In genomic region chr10:102402512-102402896, GRCh38 we compare ENCODE assay signal across 17 cellular contexts. TPM values are rescaled to one million over a fixed set of nuclear protein-coding genes. Genes with fewer than 3 reads are reported as not detected.
DNase-seq lines count a peak whose midpoint lies in the region; ATAC-seq and TF ChIP-seq lines count a peak whose summit lies in the region.
"Had no signal": no experiment of that assay in that cellular context is flagged by ENCODE, and none has a peak within 500 bp of the region (broad histone marks: within the 10 kb centered on the region; RNA-seq: fewer than 3 reads in every experiment).

No MANE protein-coding gene starts in this region.

- no peak for TF ChIP-seq EP300 in SK-N-SH (IDR thresholded peaks at IDR 0.05; ENCODE audit: borderline replicate concordance in 1 of 2, low read depth in 1 of 2, low read length in 1 of 2)

- H2BK5ac ChIP-seq in mesenchymal stem cell (ENCODE audit: low read depth, low read length, poor library complexity, severe bottlenecking): no peak overlapping the region

- H2BK12ac ChIP-seq in mesenchymal stem cell (ENCODE audit: low read length in 2 of 2): no peak overlapping the region

- H3K27ac Mint-ChIP-seq in activated naive CD8-positive, alpha-beta T cell treated with anti-CD3 and anti-CD28 coated beads, Interleukin-2, amount 50 U/mL, for 24 hours: peak overlapping the region; percentile 68
- H3K27ac Mint-ChIP-seq in activated naive CD8-positive, alpha-beta T cell treated with anti-CD3 and anti-CD28 coated beads for 36 hours: no peak overlapping the region
- peak overlapping the region; percentile 71 for H3K27ac Mint-ChIP-seq in stimulated activated naive B cell treated with anti-CD40 and anti-IgM and Interleukin-4, amounts not matched to agents 10 μg/mL and 1 μg/mL and 100 μg/mL, for 72 hours
- H3K27ac Mint-ChIP-seq in mesothelial cell of epicardium (no peak overlapping the region), chondrocyte (ENCODE audit: unreplicated experiment) (no peak overlapping the region)
- H3K27ac Mint-ChIP-seq: HFFc6 had no signal

- H3K79me1 ChIP-seq in mesenchymal stem cell (replicated peaks; ENCODE audit: low read length, poor library complexity, severe bottlenecking): peaks cover 9% of the 10 kb centered on the region

- H3K9me3 ChIP-seq in HEK293 (ENCODE audit: control insufficient read depth, insufficient read depth, low read depth, low read length): no peaks in the 10 kb centered on the region
- no peaks in the 10 kb centered on the region for H3K9me3 ChIP-seq in mesenchymal stem cell (ENCODE audit: control insufficient read depth, low read length)
- no peaks in the 10 kb centered on the region for H3K9me3 ChIP-seq in SK-N-SH

- H3K4me3 Mint-ChIP-seq in activated naive CD8-positive, alpha-beta T cell treated with anti-CD3 and anti-CD28 coated beads, Interleukin-2, amount 50 U/mL, for 24 hours: no peak overlapping the region
- no peak overlapping the region for H3K4me3 Mint-ChIP-seq in activated naive CD8-positive, alpha-beta T cell treated with anti-CD3 and anti-CD28 coated beads for 36 hours
- peak overlapping the region in 1 of 2 donors; percentile 54 for H3K4me3 Mint-ChIP-seq in stimulated activated naive B cell treated with anti-CD40 and anti-IgM and Interleukin-4, amounts not matched to agents 10 μg/mL and 1 μg/mL and 100 μg/mL, for 72 hours
- no peak overlapping the region for H3K4me3 Mint-ChIP-seq in mesothelial cell of epicardium
- H3K4me3 Mint-ChIP-seq in chondrocyte (ENCODE audit: unreplicated experiment): no peak overlapping the region
- H3K4me3 Mint-ChIP-seq: HFFc6 had no signal

- H3K36me3 Mint-ChIP-seq in activated naive CD8-positive, alpha-beta T cell treated with anti-CD3 and anti-CD28 coated beads, Interleukin-2, amount 50 U/mL, for 24 hours (ENCODE audit: low read depth): peaks cover 33% of the 10 kb centered on the region
- peaks cover 35% of the 10 kb centered on the region for H3K36me3 Mint-ChIP-seq in activated naive CD8-positive, alpha-beta T cell treated with anti-CD3 and anti-CD28 coated beads for 36 hours
- H3K36me3 Mint-ChIP-seq in stimulated activated naive B cell treated with anti-CD40 and anti-IgM and Interleukin-4, amounts not matched to agents 10 μg/mL and 1 μg/mL and 100 μg/mL, for 72 hours: peaks cover 40 to 61% of the 10 kb centered on the region in 2 donors
- peaks cover 1% of the 10 kb centered on the region for H3K36me3 Mint-ChIP-seq in mesothelial cell of epicardium
- peaks cover 8% of the 10 kb centered on the region for H3K36me3 Mint-ChIP-seq in chondrocyte (ENCODE audit: low read depth)

- peak overlapping the region; percentile 50 for H2AK5ac ChIP-seq in mesenchymal stem cell (ENCODE audit: low read length, severe bottlenecking)

- H2BK15ac ChIP-seq in mesenchymal stem cell (ENCODE audit: low read depth, poor library complexity, severe bottlenecking): no peak overlapping the region

- H3K4ac ChIP-seq in mesenchymal stem cell (ENCODE audit: low read depth in 1 of 2, low read length in 2 of 2): no peak overlapping the region

- ATAC-seq in activated naive CD8-positive, alpha-beta T cell treated with anti-CD3 and anti-CD28 coated beads, Interleukin-2, amount 50 U/mL, for 24 hours: no peak
- no peak for ATAC-seq in stimulated activated naive B cell treated with anti-CD40 and anti-IgM and Interleukin-4, amounts not matched to agents 10 μg/mL and 1 μg/mL and 100 μg/mL, for 72 hours (replicated peaks)
- ATAC-seq: K562 had no signal

- POLR2A ChIA-PET in HEK293 (lab: Yijun Ruan, JAX) (interaction anchor here (0.6 to 1.7 kb wide), 5 partner anchors 18 to 346 kb away, joined by 3 to 8 read pairs (median 4); partner anchors contain the start of genes CUEDC2 and FBXL15), SK-N-SH (lab: Yijun Ruan, JAX) (no interaction called here)

- H3K9me2 ChIP-seq in SK-N-SH: no peaks in the 10 kb centered on the region

- no peak overlapping the region for H2AFZ ChIP-seq in mesenchymal stem cell (ENCODE audit: low read depth, low read length)
- no peak overlapping the region for H2AFZ ChIP-seq in SK-N-SH (ENCODE audit: low read depth)

- H3K36me3 ChIP-seq in HEK293 (ENCODE audit: control insufficient read depth in 2 of 2, insufficient read depth in 1 of 2, low read length in 2 of 2) (peaks cover 0 to 20% of the 10 kb centered on the region in 2 experiments; a peak in 1 of 3 replicates), mesenchymal stem cell (ENCODE audit: control insufficient read depth in 1 of 2, insufficient read depth in 2 of 2, low read depth in 1 of 2, low read length in 2 of 2) (peaks cover 29 to 60% of the 10 kb centered on the region in 2 experiments), SK-N-SH (replicated peaks in 1 of 2; ENCODE audit: control insufficient read depth in 1 of 2, insufficient read depth in 2 of 2, low read length in 1 of 2) (no peaks in the 10 kb centered on the region)

- H3K4me1 Mint-ChIP-seq in activated naive CD8-positive, alpha-beta T cell treated with anti-CD3 and anti-CD28 coated beads, Interleukin-2, amount 50 U/mL, for 24 hours: peaks cover 39% of the 10 kb centered on the region
- H3K4me1 Mint-ChIP-seq in activated naive CD8-positive, alpha-beta T cell treated with anti-CD3 and anti-CD28 coated beads for 36 hours: peaks cover 41% of the 10 kb centered on the region
- peaks cover 38 to 81% of the 10 kb centered on the region in 2 donors for H3K4me1 Mint-ChIP-seq in stimulated activated naive B cell treated with anti-CD40 and anti-IgM and Interleukin-4, amounts not matched to agents 10 μg/mL and 1 μg/mL and 100 μg/mL, for 72 hours
- H3K4me1 Mint-ChIP-seq in mesothelial cell of epicardium: peaks cover 3% of the 10 kb centered on the region
- peaks cover 29% of the 10 kb centered on the region for H3K4me1 Mint-ChIP-seq in chondrocyte (ENCODE audit: low read depth)

- H3K4me2 ChIP-seq in mesenchymal stem cell (ENCODE audit: low read length, poor library complexity, severe bottlenecking): no peak overlapping the region
- no peak overlapping the region for H3K4me2 ChIP-seq in SK-N-SH

- TF ChIP-seq CTCF in HEK293 (tag by site-specific recombination; IDR thresholded peaks at IDR 0.05): no peak
- TF ChIP-seq CTCF in SK-N-SH (IDR thresholded peaks at IDR 0.05): no peak
- no peak for TF ChIP-seq CTCF in mesothelial cell of epicardium (IDR thresholded peaks at IDR 0.05; ENCODE audit: unreplicated experiment)
- TF ChIP-seq CTCF in chondrocyte (IDR thresholded peaks at IDR 0.05): no peak

- H3K23ac ChIP-seq in mesenchymal stem cell (ENCODE audit: low read length in 2 of 2): no peak overlapping the region

- H3K27ac ChIP-seq in HEK293 (ENCODE audit: extremely low read depth, low read depth, low read length) (no peak overlapping the region), mesenchymal stem cell (ENCODE audit: low read length, poor library complexity, severe bottlenecking) (no peak overlapping the region), SK-N-SH (ENCODE audit: low read depth in 2 of 2, low read length in 1 of 2) (no peak overlapping the region)

- H3K27me3 Mint-ChIP-seq in activated naive CD8-positive, alpha-beta T cell treated with anti-CD3 and anti-CD28 coated beads, Interleukin-2, amount 50 U/mL, for 24 hours: no peaks in the 10 kb centered on the region
- peaks cover 3% of the 10 kb centered on the region for H3K27me3 Mint-ChIP-seq in activated naive CD8-positive, alpha-beta T cell treated with anti-CD3 and anti-CD28 coated beads for 36 hours
- peaks cover under 1 to 8% of the 10 kb centered on the region in 2 donors for H3K27me3 Mint-ChIP-seq in stimulated activated naive B cell treated with anti-CD40 and anti-IgM and Interleukin-4, amounts not matched to agents 10 μg/mL and 1 μg/mL and 100 μg/mL, for 72 hours
- H3K27me3 Mint-ChIP-seq in mesothelial cell of epicardium (ENCODE audit: low read depth) (peaks cover 21% of the 10 kb centered on the region), chondrocyte (ENCODE audit: low read depth) (no peaks in the 10 kb centered on the region)

- no peak overlapping the region for H4K91ac ChIP-seq in mesenchymal stem cell (ENCODE audit: low read length)

- no peaks in the 10 kb centered on the region for H3F3A ChIP-seq in SK-N-SH (replicated peaks; ENCODE audit: insufficient read depth)

- H4K8ac ChIP-seq in mesenchymal stem cell (ENCODE audit: low read length): no peak overlapping the region

- no peak for DNase-seq in activated naive CD8-positive, alpha-beta T cell treated with anti-CD3 and anti-CD28 coated beads, Interleukin-2, amount 50 U/mL, for 24 hours
- no peak for DNase-seq in activated naive CD8-positive, alpha-beta T cell treated with anti-CD3 and anti-CD28 coated beads for 36 hours
- no peak for DNase-seq in mesenchymal stem cell
- no peak for DNase-seq in stimulated activated naive B cell treated with anti-CD40 and anti-IgM and Interleukin-4, amounts not matched to agents 10 μg/mL and 1 μg/mL and 100 μg/mL, for 72 hours
- DNase-seq in SK-N-SH: no peak
- DNase-seq in mesothelial cell of epicardium (ENCODE audit: low spot score in 2 of 2, unreplicated experiment in 2 of 2): no peak
- DNase-seq in chondrocyte (ENCODE audit: low spot score): no peak
- DNase-seq: COR-L47, GOT3, MV-4-11, NCI-H1417, NCI-H1930, NCI-H2171, SHP77 had no signal

- H3K27me3 ChIP-seq in mesenchymal stem cell (ENCODE audit: control insufficient read depth in 1 of 2, insufficient read depth in 1 of 2, low read length in 2 of 2) (peaks cover 18 to 20% of the 10 kb centered on the region in 2 experiments), SK-N-SH (ENCODE audit: insufficient read depth) (no peaks in the 10 kb centered on the region)

- no peak for TF ChIP-seq RAD21 in SK-N-SH (IDR thresholded peaks at IDR 0.05; ENCODE audit: low read length)

- no peaks in the 10 kb centered on the region for H4K20me1 ChIP-seq in SK-N-SH (ENCODE audit: insufficient read depth)

- H3K79me2 ChIP-seq in SK-N-SH (ENCODE audit: insufficient read depth): no peaks in the 10 kb centered on the region

- CTCF ChIA-PET in HEK293 (lab: Yijun Ruan, JAX) (interaction anchor here (0.6 to 7.2 kb wide), 16 partner anchors 7 to 249 kb away, joined by 3 to 60 read pairs (median 4); partner anchors contain the start of genes CUEDC2 and FBXL15), SK-N-SH (lab: Yijun Ruan, JAX) (interaction anchor here (1.3 to 16.5 kb wide), 8 partner anchors 8 to 256 kb away, joined by 3 to 359 read pairs (median 22); partner anchors contain the start of genes FBXL15, NFKB2 and PSD)

- H3K4me3 ChIP-seq in HEK293 (ENCODE audit: low read depth, low read length): no peak overlapping the region
- no peak overlapping the region for H3K4me3 ChIP-seq in mesenchymal stem cell (ENCODE audit: insufficient read depth in 1 of 2, low read depth in 1 of 2, low read length in 2 of 2)
- no peak overlapping the region for H3K4me3 ChIP-seq in SK-N-SH (ENCODE audit: low read depth in 2 of 2, low read length in 1 of 2)
- H3K4me3 ChIP-seq: K562 had no signal

- H3K14ac ChIP-seq in mesenchymal stem cell (ENCODE audit: low read length in 2 of 2): no peak overlapping the region

- 100% methylated on average over 4 of the region's 5 CpGs for WGBS in mesenchymal stem cell
- 79% methylated on average over 4 of the region's 5 CpGs for WGBS in SK-N-SH (ENCODE audit: low lambda C conversion rate)

- no peak overlapping the region for H2BK120ac ChIP-seq in mesenchymal stem cell (ENCODE audit: low read depth, low read length)

- H3K9ac ChIP-seq in mesenchymal stem cell (ENCODE audit: low read length) (no peak overlapping the region), SK-N-SH (no peak overlapping the region)

- H3K4me1 ChIP-seq in HEK293 (ENCODE audit: control insufficient read depth, insufficient read depth, low read length) (no peaks in the 10 kb centered on the region), mesenchymal stem cell (ENCODE audit: control insufficient read depth, insufficient read depth, low read depth, low read length) (peaks cover 45% of the 10 kb centered on the region), SK-N-SH (ENCODE audit: control insufficient read depth in 1 of 2, insufficient read depth in 2 of 2, low read depth in 1 of 2, low read length in 1 of 2) (peaks cover 0 to 6% of the 10 kb centered on the region in 2 experiments; a peak in 1 of 4 replicates)

- no peaks in the 10 kb centered on the region for H3K9me3 Mint-ChIP-seq in activated naive CD8-positive, alpha-beta T cell treated with anti-CD3 and anti-CD28 coated beads, Interleukin-2, amount 50 U/mL, for 24 hours
- no peaks in the 10 kb centered on the region for H3K9me3 Mint-ChIP-seq in activated naive CD8-positive, alpha-beta T cell treated with anti-CD3 and anti-CD28 coated beads for 36 hours
- no peaks in the 10 kb centered on the region for H3K9me3 Mint-ChIP-seq in stimulated activated naive B cell treated with anti-CD40 and anti-IgM and Interleukin-4, amounts not matched to agents 10 μg/mL and 1 μg/mL and 100 μg/mL, for 72 hours
- H3K9me3 Mint-ChIP-seq in mesothelial cell of epicardium: no peaks in the 10 kb centered on the region
- H3K9me3 Mint-ChIP-seq in chondrocyte (ENCODE audit: low read depth): no peaks in the 10 kb centered on the region
- H3K9me3 Mint-ChIP-seq: HFFc6 had no signal

- H3K18ac ChIP-seq in mesenchymal stem cell (ENCODE audit: low read depth in 1 of 2, low read length in 2 of 2): no peak overlapping the region

RNA-seq across cellular contexts. Expression of gene NFKB2, which starts 7.0 kb away (rescaled TPM):
- 100 to 1,000 TPM; 247 to 263 TPM for total RNA-seq in activated naive CD8-positive, alpha-beta T cell treated with anti-CD3 and anti-CD28 coated beads for 36 hours
- polyA plus RNA-seq in mesenchymal stem cell (2013, experiment 1 of 2): 11.8 TPM
- 11.2 TPM for polyA plus RNA-seq in mesenchymal stem cell (2013, experiment 2 of 2)
- polyA plus RNA-seq in SK-N-SH (2012; rRNA removed): 20.6 and 26.6 TPM in 2 replicates
- polyA plus RNA-seq in SK-N-SH (2012; cell fraction: cytosol; rRNA removed): 9.9 and 14.1 TPM in 2 replicates
- polyA plus RNA-seq in SK-N-SH (2012; cell fraction: nucleus; rRNA removed): 66.4 and 78.0 TPM in 2 replicates
- total RNA-seq in mesothelial cell of epicardium (51.7 to 56.6 TPM (median 55.8 TPM) in 3 replicates), chondrocyte (29.4 to 38.0 TPM (median 35.9 TPM) in 3 replicates)

RNA-seq across cellular contexts. Expression of gene PSD, which starts 16.1 kb away (rescaled TPM):
- 1 to 10 TPM; 5.2 to 7.6 TPM for total RNA-seq in activated naive CD8-positive, alpha-beta T cell treated with anti-CD3 and anti-CD28 coated beads for 36 hours
- 2.6 TPM for polyA plus RNA-seq in mesenchymal stem cell (2013, experiment 1 of 2)
- 2.2 TPM for polyA plus RNA-seq in mesenchymal stem cell (2013, experiment 2 of 2)
- polyA plus RNA-seq in SK-N-SH (2012; rRNA removed): 0.97 and 0.99 TPM in 2 replicates
- polyA plus RNA-seq in SK-N-SH (2012; cell fraction: cytosol; rRNA removed): 0.45 and 1.0 TPM in 2 replicates
- polyA plus RNA-seq in SK-N-SH (2012; cell fraction: nucleus; rRNA removed): 2.1 and 3.1 TPM in 2 replicates
- total RNA-seq in mesothelial cell of epicardium: 12.4 to 14.3 TPM (median 13.4 TPM) in 3 replicates
- total RNA-seq in chondrocyte: 3.0 to 4.0 TPM (median 4.0 TPM) in 3 replicates

RNA-seq across cellular contexts. Expression of gene FBXL15, which starts 18.1 kb away (rescaled TPM):
- total RNA-seq in activated naive CD8-positive, alpha-beta T cell treated with anti-CD3 and anti-CD28 coated beads for 36 hours: 10 to 100 TPM; 11.7 to 13.0 TPM
- 7.3 TPM for polyA plus RNA-seq in mesenchymal stem cell (2013, experiment 1 of 2)
- 7.5 TPM for polyA plus RNA-seq in mesenchymal stem cell (2013, experiment 2 of 2)
- 11.7 and 17.2 TPM in 2 replicates for polyA plus RNA-seq in SK-N-SH (2012; rRNA removed)
- 6.0 and 10.9 TPM in 2 replicates for polyA plus RNA-seq in SK-N-SH (2012; cell fraction: cytosol; rRNA removed)
- 38.1 and 88.2 TPM in 2 replicates for polyA plus RNA-seq in SK-N-SH (2012; cell fraction: nucleus; rRNA removed)
- total RNA-seq in mesothelial cell of epicardium (9.4 to 11.7 TPM (median 10.1 TPM) in 3 replicates), chondrocyte (8.8 to 10.1 TPM (median 9.0 TPM) in 3 replicates)

RNA-seq across cellular contexts. Expression of gene CUEDC2, which starts 29.9 kb away (rescaled TPM):
- 10 to 100 TPM; 66.3 to 73.8 TPM for total RNA-seq in activated naive CD8-positive, alpha-beta T cell treated with anti-CD3 and anti-CD28 coated beads for 36 hours
- 77.8 TPM for polyA plus RNA-seq in mesenchymal stem cell (2013, experiment 1 of 2)
- polyA plus RNA-seq in mesenchymal stem cell (2013, experiment 2 of 2): 80.7 TPM
- polyA plus RNA-seq in SK-N-SH (2012; rRNA removed): 130 and 162 TPM in 2 replicates
- polyA plus RNA-seq in SK-N-SH (2012; cell fraction: cytosol; rRNA removed): 95.1 and 125 TPM in 2 replicates
- polyA plus RNA-seq in SK-N-SH (2012; cell fraction: nucleus; rRNA removed): 224 and 316 TPM in 2 replicates
- total RNA-seq in mesothelial cell of epicardium (75.0 to 80.5 TPM (median 75.6 TPM) in 3 replicates), chondrocyte (55.1 to 64.3 TPM (median 57.7 TPM) in 3 replicates)

RNA-seq across cellular contexts. Expression of gene C10orf95, which starts 48.8 kb away (rescaled TPM):
- under 1 TPM; 0.49 to 0.62 TPM for total RNA-seq in activated naive CD8-positive, alpha-beta T cell treated with anti-CD3 and anti-CD28 coated beads for 36 hours
- not detected for polyA plus RNA-seq in mesenchymal stem cell (2013, experiment 1 of 2)
- polyA plus RNA-seq in mesenchymal stem cell (2013, experiment 2 of 2): 0.03 TPM
- polyA plus RNA-seq in SK-N-SH (2012; rRNA removed): 0.05 and 0.07 TPM in 2 replicates
- polyA plus RNA-seq in SK-N-SH (2012; cell fraction: cytosol; rRNA removed): 0.03 and 0.07 TPM in 2 replicates
- 0.08 and 0.19 TPM in 2 replicates for polyA plus RNA-seq in SK-N-SH (2012; cell fraction: nucleus; rRNA removed)
- not detected in 3 replicates for total RNA-seq in mesothelial cell of epicardium
- not detected in 3 replicates for total RNA-seq in chondrocyte

Comparison
In these comparisons a context has a peak if more than half of its experiments do, and no peak if none do; other contexts are left out.
1. H3K27ac Mint-ChIP-seq: peak in activated naive CD8-positive, alpha-beta T cell treated with anti-CD3 and anti-CD28 coated beads, Interleukin-2, amount 50 U/mL, for 24 hours (single experiment) and stimulated activated naive B cell treated with anti-CD40 and anti-IgM and Interleukin-4, amounts not matched to agents 10 μg/mL and 1 μg/mL and 100 μg/mL, for 72 hours (single experiment); none in activated naive CD8-positive, alpha-beta T cell treated with anti-CD3 and anti-CD28 coated beads for 36 hours (single experiment), mesothelial cell of epicardium (single experiment) and chondrocyte (single experiment).